In the genomic region with DNA sequence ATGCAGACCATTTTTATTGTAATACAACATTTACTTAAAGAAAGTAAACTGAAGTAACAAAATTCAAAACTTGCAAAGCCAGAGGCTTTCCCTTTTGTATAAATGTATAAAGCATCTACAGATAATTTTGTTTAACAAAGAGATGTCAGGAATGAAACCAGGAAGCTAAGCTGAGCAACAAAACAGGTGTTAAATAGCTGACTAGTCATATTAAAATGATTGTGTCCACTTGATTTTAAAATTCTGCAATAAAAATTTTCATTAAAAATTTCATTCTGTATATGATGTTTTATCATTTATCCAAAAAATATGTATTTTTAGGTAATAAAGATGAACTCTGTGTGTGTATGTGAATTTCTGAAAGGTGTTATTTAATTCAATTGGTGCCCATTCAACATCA, we compare ENCODE assay signal across 24 cellular contexts.
"Had no signal": no experiment of that assay in that cellular context is flagged by ENCODE, and none has a peak within 500 bp of the region (broad histone marks: within the 10 kb centered on the region; RNA-seq: fewer than 3 reads in every experiment).

No MANE protein-coding gene starts in this region.

- FAIRE-seq: colon, endothelial cell of umbilical vein, islet of Langerhans, keratinocyte had no signal

- H3K9me3 Mint-ChIP-seq: mesothelial cell of epicardium had no signal

- H3K4me1 ChIP-seq: esophagus muscularis mucosa, foreskin keratinocyte, gastrocnemius medialis, heart right ventricle, left lung, lower lobe of right lung had no signal

- H3K27me3 ChIP-seq: dorsolateral prefrontal cortex, esophagus muscularis mucosa, foreskin keratinocyte, gastrocnemius medialis, heart right ventricle, left lung had no signal

- H3K4me1 Mint-ChIP-seq: mesothelial cell of epicardium, naive B cell had no signal

- DNase-seq: dermis blood vessel endothelial cell; dorsolateral prefrontal cortex; effector CD4-positive, alpha-beta T cell; effector memory CD4-positive, alpha-beta T cell; foreskin keratinocyte; gastrocnemius medialis; glutamatergic neuron; head of caudate nucleus; heart right ventricle; hippocampal formation; left cardiac atrium; left lung; left ventricle myocardium superior; lower lobe of right lung; mesenchymal stem cell; mucosa of descending colon; naive B cell had no signal

- ATAC-seq: foreskin keratinocyte, gastrocnemius medialis, heart right ventricle, left cardiac atrium, left lung, left ventricle myocardium superior, lower lobe of right lung, mucosa of descending colon had no signal

- H3K27ac ChIP-seq: coronary artery, dorsolateral prefrontal cortex, esophagus muscularis mucosa, foreskin keratinocyte, gastrocnemius medialis, heart right ventricle, left lung, lower lobe of right lung had no signal

- H3K27me3 Mint-ChIP-seq: naive B cell had no signal

- H3K36me3 ChIP-seq: esophagus muscularis mucosa, gastrocnemius medialis, heart right ventricle, left lung, lower lobe of right lung had no signal

- H3K27ac Mint-ChIP-seq: mesothelial cell of epicardium, naive B cell had no signal

- H3K4me3 Mint-ChIP-seq: mesothelial cell of epicardium, naive B cell had no signal

- H3K36me3 Mint-ChIP-seq: mesothelial cell of epicardium, naive B cell had no signal

- H3K9me3 ChIP-seq: esophagus muscularis mucosa, gastrocnemius medialis, lower lobe of right lung, mucosa of descending colon had no signal

- H3K4me3 ChIP-seq: coronary artery, dorsolateral prefrontal cortex, esophagus muscularis mucosa, gastrocnemius medialis, heart right ventricle, left lung, lower lobe of right lung, mucosa of descending colon had no signal
